In genomic region chr2:124180635-124181034, GRCh38 we compare ENCODE assay signal across 12 cellular contexts.
DNase-seq lines count a peak whose midpoint lies in the region; ATAC-seq and TF ChIP-seq lines count a peak whose summit lies in the region.
"Had no signal": no experiment of that assay in that cellular context is flagged by ENCODE, and none has a peak within 500 bp of the region (broad histone marks: within the 10 kb centered on the region; RNA-seq: fewer than 3 reads in every experiment).

No MANE protein-coding gene starts in this region.

- ATAC-seq in heart right ventricle = peak in 6 of 8 donors; percentile 42 to 72 (median 62)
- ATAC-seq in left cardiac atrium = no peak
- ATAC-seq: CD8-positive, alpha-beta T cell had no signal

- DNase-seq in heart right ventricle = peak in 1 of 2 donors; percentile 23
- DNase-seq in left cardiac atrium = no peak
- DNase-seq in dermis blood vessel endothelial cell = peak; percentile 0
- peak; percentile 68 for DNase-seq in fibroblast of pulmonary artery (ENCODE audit: low read depth)
- no peak for DNase-seq in NCI-H2081 treated with DMSO at 0.1 percent for 48 hours (lab: John Stamatoyannopoulos, UW)
- no peak for DNase-seq in EL
- DNase-seq in SK-N-DZ (ENCODE audit: low spot score) = no peak
- DNase-seq: Calu3; CD8-positive, alpha-beta T cell; GDM1 had no signal

- H3K36me3 ChIP-seq in heart right ventricle = no peaks in the 10 kb centered on the region
- H3K36me3 ChIP-seq: BLaER1 treated with 17β-estradiol and CSF1 and Interleukin-3, amounts not matched to agents 10 nM and 100 nM; HAP-1 had no signal

- peak overlapping the region in 4 of 10 donors; percentile 6 to 66 (median 13) for H3K27ac ChIP-seq in heart right ventricle
- H3K27ac ChIP-seq: BLaER1 treated with 17β-estradiol and CSF1 and Interleukin-3, amounts not matched to agents 10 nM and 100 nM had no signal

- H3K27me3 ChIP-seq in heart right ventricle = no peaks in the 10 kb centered on the region
- H3K27me3 ChIP-seq: BLaER1 treated with 17β-estradiol and CSF1 and Interleukin-3, amounts not matched to agents 10 nM and 100 nM had no signal

- TF ChIP-seq CTCF in heart right ventricle (IDR thresholded peaks at IDR 0.05) = no peak
- TF ChIP-seq CTCF in fibroblast of pulmonary artery (IDR thresholded peaks at IDR 0.05; ENCODE audit: low read length, missing control alignments) = no peak

- intact Hi-C loops in heart right ventricle (cut with DNase I) (no loop called here), left cardiac atrium (cut with DNase I) (no loop called here)

- H3K9me3 ChIP-seq in heart right ventricle = no peaks in the 10 kb centered on the region
- H3K9me3 ChIP-seq: BLaER1 treated with 17β-estradiol and CSF1 and Interleukin-3, amounts not matched to agents 10 nM and 100 nM; HAP-1 had no signal

- H3K4me3 ChIP-seq in heart right ventricle (no peak overlapping the region), fibroblast of pulmonary artery (replicated peaks; ENCODE audit: low read depth, low read length) (no peak overlapping the region)
- H3K4me3 ChIP-seq: BLaER1 treated with 17β-estradiol and CSF1 and Interleukin-3, amounts not matched to agents 10 nM and 100 nM; HAP-1 had no signal

- peaks cover 0 to 13% (median 0%) of the 10 kb centered on the region in 9 donors for H3K4me1 ChIP-seq in heart right ventricle
- H3K4me1 ChIP-seq: HAP-1 had no signal

Comparison
In these comparisons a context has a peak if more than half of its experiments do, and no peak if none do; other contexts are left out.
1. ATAC-seq: peak in heart right ventricle (6 of 8); none in left cardiac atrium (0 of 2).
2. DNase-seq: peak in dermis blood vessel endothelial cell (single experiment) and fibroblast of pulmonary artery (single experiment); none in left cardiac atrium (single experiment), NCI-H2081 treated with DMSO at 0.1 percent for 48 hours (single experiment), EL (single experiment) and SK-N-DZ (single experiment).